In genomic region chr3:124856687-124857086, GRCh38 we compare ENCODE assay signal across 21 cellular contexts. TPM values are rescaled to one million over a fixed set of nuclear protein-coding genes. Genes with fewer than 3 reads are reported as not detected.
A peak's percentile ranks its signal among the peaks of the same experiment; 100 is the strongest.
DNase-seq lines count a peak whose midpoint lies in the region; ATAC-seq and TF ChIP-seq lines count a peak whose summit lies in the region.
"Had no signal": no experiment of that assay in that cellular context is flagged by ENCODE, and none has a peak within 500 bp of the region (broad histone marks: within the 10 kb centered on the region; RNA-seq: fewer than 3 reads in every experiment).

No MANE protein-coding gene starts in this region.

- H3K36me3 Mint-ChIP-seq in WTC11: peaks cover 48% of the 10 kb centered on the region

- H3K27me3 Mint-ChIP-seq in WTC11 (ENCODE audit: low read depth): no peaks in the 10 kb centered on the region

- no peaks in the 10 kb centered on the region for H4K20me1 ChIP-seq in osteoblast (ENCODE audit: insufficient read depth, low read length)
- H4K20me1 ChIP-seq in PC-9 (ENCODE audit: insufficient read depth): no peaks in the 10 kb centered on the region

- CTCF ChIA-PET in WTC11 (lab: Charles Lee): interaction anchor here (0.5 to 1.4 kb wide), 2 partner anchors 44 to 162 kb away, joined by 3 to 5 read pairs; no protein-coding TSS in a partner anchor
- CTCF ChIA-PET in PC-9 (lab: Charles Lee): no interaction called here

- POLR2A ChIA-PET in WTC11 (lab: Charles Lee) (interaction anchor here (0.6 to 1.6 kb wide), 2 partner anchors 9 to 11 kb away, joined by 3 to 7 read pairs; no protein-coding TSS in a partner anchor), PC-9 (lab: Charles Lee; ENCODE audit: unreplicated experiment) (no interaction called here)

- ATAC-seq in WTC11: no peak
- ATAC-seq in left lobe of liver: no peak
- no peak for ATAC-seq in heart right ventricle
- ATAC-seq: GM12878, GM23338 had no signal

- TF ChIP-seq CTCF in WTC11 (IDR thresholded peaks at IDR 0.05) (no peak), osteoblast (IDR thresholded peaks at IDR 0.05; ENCODE audit: extremely low read depth, low read depth, low read length) (no peak), PC-9 (conservative IDR thresholded peaks at IDR 0.05) (no peak), heart right ventricle (IDR thresholded peaks at IDR 0.05) (no peak)

- H3K4me2 ChIP-seq in osteoblast (ENCODE audit: insufficient read depth, low read length): no peak overlapping the region
- no peak overlapping the region for H3K4me2 ChIP-seq in PC-9
- H3K4me2 ChIP-seq: GM23338 had no signal

- H3K27me3 ChIP-seq in osteoblast (ENCODE audit: insufficient read depth, low read length) (no peaks in the 10 kb centered on the region), PC-9 (ENCODE audit: insufficient read depth, low read depth) (no peaks in the 10 kb centered on the region), heart right ventricle (no peaks in the 10 kb centered on the region)
- H3K27me3 ChIP-seq: SJCRH30 had no signal

- H3K9me2 ChIP-seq in PC-9 (ENCODE audit: insufficient read depth): no peaks in the 10 kb centered on the region

- H2AFZ ChIP-seq in osteoblast (ENCODE audit: low read length): no peak overlapping the region
- H2AFZ ChIP-seq in PC-9: no peak overlapping the region
- H2AFZ ChIP-seq: GM23338 had no signal

- peaks cover 32% of the 10 kb centered on the region for H3K4me1 Mint-ChIP-seq in WTC11
- H3K4me1 Mint-ChIP-seq: CD4-positive, CD25-positive, alpha-beta regulatory T cell had no signal

- H3K4me3 Mint-ChIP-seq in WTC11: no peak overlapping the region
- H3K4me3 Mint-ChIP-seq: CD4-positive, CD25-positive, alpha-beta regulatory T cell; GM23338 had no signal

- H3K27ac ChIP-seq in osteoblast (ENCODE audit: low read depth, low read length): peak overlapping the region; percentile 4
- no peak overlapping the region for H3K27ac ChIP-seq in PC-9
- no peak overlapping the region for H3K27ac ChIP-seq in heart right ventricle
- H3K27ac ChIP-seq: 22Rv1, SJCRH30 had no signal

- BruUV-seq in PC-9 (replicated peaks; lab: Mats Ljungman, UMichigan): no TSS peak

- intact Hi-C loops in PC-9 (cut with micrococcal nuclease; ENCODE audit: unreplicated experiment) (no loop called here), heart right ventricle (cut with DNase I) (no loop called here)

- no peaks in the 10 kb centered on the region for H3K9me3 Mint-ChIP-seq in WTC11
- H3K9me3 Mint-ChIP-seq: CD4-positive, CD25-positive, alpha-beta regulatory T cell; GM23338 had no signal

- peak; percentile 14 for DNase-seq in NCI-H82 (lab: John Stamatoyannopoulos, UW)
- no peak for DNase-seq in NCI-H82 treated with DMSO at 0.1 percent for 48 hours (lab: John Stamatoyannopoulos, UW; ENCODE audit: unreplicated experiment)
- no peak for DNase-seq in WTC11 (ENCODE audit: low spot score)
- DNase-seq in osteoblast (ENCODE audit: insufficient read length, low spot score, missing footprints): no peak
- no peak for DNase-seq in left lobe of liver (ENCODE audit: low spot score)
- DNase-seq in iPS-NIHi11 (ENCODE audit: low spot score): no peak
- DNase-seq in PC-9: no peak
- DNase-seq in heart right ventricle: no peak
- DNase-seq: Caco-2; CD4-positive, CD25-positive, alpha-beta regulatory T cell; DMS53; EL; HCEC 1CT; KG1; MV-4-11; NCI-H1694 treated with DMSO at 0.1 percent for 48 hours; NCI-H226; SJCRH30 had no signal

- WGBS in heart right ventricle, 2 donors: 96 to 97% methylated on average over 2 of the region's 2 CpGs

- no peak overlapping the region for H3K4me3 ChIP-seq in osteoblast (ENCODE audit: insufficient read depth, low read length)
- no peak overlapping the region for H3K4me3 ChIP-seq in PC-9
- H3K4me3 ChIP-seq in heart right ventricle: no peak overlapping the region
- H3K4me3 ChIP-seq: GM12878, GM23338, SJCRH30 had no signal

- no peaks in the 10 kb centered on the region for H3K9me3 ChIP-seq in osteoblast (ENCODE audit: low read depth, low read length)
- 0 out of 2 replicates have a peak, but pooled peaks cover 3% of the 10 kb centered on the region for H3K9me3 ChIP-seq in PC-9 (ENCODE audit: insufficient read depth, low read depth)
- no peaks in the 10 kb centered on the region for H3K9me3 ChIP-seq in heart right ventricle
- H3K9me3 ChIP-seq: Caco-2, SJCRH30 had no signal

- H3K27ac Mint-ChIP-seq in WTC11: peak overlapping the region; percentile 63; the same call in 1 of the 2 replicates
- H3K27ac Mint-ChIP-seq: CD4-positive, CD25-positive, alpha-beta regulatory T cell; GM23338 had no signal

- peaks cover 17% of the 10 kb centered on the region for H3F3A ChIP-seq in PC-9 (ENCODE audit: insufficient read depth, low read depth)

- H3K79me2 ChIP-seq in osteoblast (ENCODE audit: insufficient read depth, low read length): peaks cover 55% of the 10 kb centered on the region
- peaks cover 42% of the 10 kb centered on the region for H3K79me2 ChIP-seq in PC-9 (ENCODE audit: low read depth)

- H3K36me3 ChIP-seq in osteoblast (ENCODE audit: insufficient read depth, low read length) (peaks cover 25% of the 10 kb centered on the region), PC-9 (ENCODE audit: low read depth) (peaks cover 37% of the 10 kb centered on the region), heart right ventricle (peaks cover 0 to 56% (median 11%) of the 10 kb centered on the region in 9 donors)

- H3K4me1 ChIP-seq in osteoblast (ENCODE audit: insufficient read depth, low read length) (peaks cover 46% of the 10 kb centered on the region), PC-9 (replicated peaks; ENCODE audit: insufficient read depth) (peaks cover 21% of the 10 kb centered on the region), heart right ventricle (peaks cover 8 to 57% (median 40%) of the 10 kb centered on the region in 9 donors)
- H3K4me1 ChIP-seq: Caco-2 had no signal

TF ChIP-seq in WTC11, 78 proteins besides CTCF, POLR2A, EP300 and RAD21:
- TF ChIP-seq NR2C2 (CRISPR knock-in tag; IDR thresholded peaks at IDR 0.05) (no peak), FOXJ3 (CRISPR knock-in tag; IDR thresholded peaks at IDR 0.05; ENCODE audit: borderline replicate concordance) (no peak), SMAD4 (CRISPR knock-in tag; IDR thresholded peaks at IDR 0.05) (no peak), ZMAT4 (CRISPR knock-in tag; IDR thresholded peaks at IDR 0.05) (no peak), TEAD1 (CRISPR knock-in tag; IDR thresholded peaks at IDR 0.05) (no peak), MLX (CRISPR knock-in tag; IDR thresholded peaks at IDR 0.05) (no peak), NFYB (CRISPR knock-in tag; conservative IDR thresholded peaks at IDR 0.05; ENCODE audit: low read depth) (no peak), ZBTB43 (CRISPR knock-in tag; IDR thresholded peaks at IDR 0.05) (no peak), IRF1 (CRISPR knock-in tag; IDR thresholded peaks at IDR 0.05) (no peak), PRRX2 (CRISPR knock-in tag; IDR thresholded peaks at IDR 0.05) (no peak), JUN (CRISPR knock-in tag; IDR thresholded peaks at IDR 0.05) (no peak)

RNA-seq across cellular contexts. Expression of gene ITGB5, which starts 30.5 kb away (rescaled TPM):
- total RNA-seq in WTC11 (2021): 292 to 339 TPM (median 296 TPM) in 3 replicates
- 400 and 433 TPM in 2 replicates for total RNA-seq in osteoblast
- total RNA-seq in left lobe of liver: 74.7 TPM
- 226 and 287 TPM in 2 replicates for total RNA-seq in PC-9 (2021)
- total RNA-seq in heart right ventricle: 100 to 1,000 TPM in 6 of 10 donors, 10 to 100 TPM in 4; 72.2 to 154 (median 108) TPM
- polyA plus RNA-seq in heart right ventricle: 100 to 1,000 TPM in 1 of 2 donors, 10 to 100 TPM in 1; 18.5 to 145 TPM
